ENCODE assay signal across 19 cellular contexts in the genomic region with DNA sequence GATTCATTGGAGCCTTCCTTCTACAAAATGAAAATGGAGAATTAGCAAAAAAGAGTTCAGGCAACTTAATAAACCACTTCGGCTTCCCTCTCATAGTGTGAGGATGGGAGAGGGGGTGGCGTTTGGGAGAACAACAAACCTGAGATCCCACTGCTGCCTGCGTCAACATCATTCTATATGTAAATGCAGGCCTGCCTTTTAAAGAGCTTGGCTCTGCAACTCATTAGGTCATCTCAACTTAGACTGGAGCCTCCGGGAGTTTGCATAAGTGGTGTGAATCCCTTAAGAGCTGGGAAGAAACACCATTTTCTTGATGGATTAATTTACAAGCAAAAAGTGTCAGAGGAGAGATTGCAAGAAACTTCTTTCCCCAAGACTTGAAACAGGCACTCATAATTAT.
DNase-seq lines count a peak whose midpoint lies in the region; ATAC-seq, FAIRE-seq and TF ChIP-seq lines count a peak whose summit lies in the region.
"Had no signal": no experiment of that assay in that cellular context is flagged by ENCODE, and none has a peak within 500 bp of the region (broad histone marks: within the 10 kb centered on the region; RNA-seq: fewer than 3 reads in every experiment).

No MANE protein-coding gene starts in this region.

- H4K91ac ChIP-seq in H1 (replicated peaks; ENCODE audit: insufficient read length, low read length) = no peak overlapping the region
- no peak overlapping the region for H4K91ac ChIP-seq in trophoblast cell (ENCODE audit: low read depth, low read length)

- H2AFZ ChIP-seq in H1 (ENCODE audit: low read length) = no peak overlapping the region
- no peak overlapping the region for H2AFZ ChIP-seq in trophoblast cell (ENCODE audit: insufficient read depth, low read length, poor library complexity)

- H3K4me1 ChIP-seq in HUES48 (ENCODE audit: control insufficient read depth, insufficient read depth, low read length) (peaks cover 18% of the 10 kb centered on the region), H1 (replicated peaks in 1 of 4; ENCODE audit: control insufficient read depth in 3 of 4, insufficient read depth in 4 of 4, low read length in 3 of 4) (peaks cover 5 to 11% (median 7%) of the 10 kb centered on the region in 4 experiments; a peak in 6 of 7 replicates), right lobe of liver (no peaks in the 10 kb centered on the region), trophoblast cell (ENCODE audit: control insufficient read depth in 1 of 2, insufficient read depth in 2 of 2, low read length in 2 of 2) (no peaks in the 10 kb centered on the region)
- H3K4me1 ChIP-seq: A549, BE2C had no signal

- H3K23me2 ChIP-seq in H1 (ENCODE audit: low read depth, low read length) = no peaks in the 10 kb centered on the region

- WGBS in H1 (ENCODE audit: extremely low coverage in 1 of 2, insufficient coverage in 1 of 2, insufficient read length in 1 of 2, insufficient replicate concordance in 2 of 2, low coverage in 1 of 2, low lambda C conversion rate in 2 of 2, missing lambda C conversion rate in 1 of 2), 2 experiments = 57% methylated on average over 4 of the region's 4 CpGs; no CpG with 5 or more reads in 1 of the 2 experiments
- WGBS in right lobe of liver (ENCODE audit: insufficient coverage, low coverage, low lambda C conversion rate, missing lambda C conversion rate) = 61% methylated on average over 4 of the region's 4 CpGs
- no CpG with 5 or more reads among the region's 4 CpGs for WGBS in trophoblast cell (ENCODE audit: extremely low coverage, insufficient coverage, insufficient read length)

- H3K27me3 ChIP-seq in HUES48 (ENCODE audit: control insufficient read depth, insufficient read depth, low read length) (no peaks in the 10 kb centered on the region), H1 (replicated peaks in 1 of 4; ENCODE audit: control insufficient read depth in 3 of 4, extremely low read depth in 1 of 4, insufficient read depth in 3 of 4, low read length in 3 of 4) (no peaks in the 10 kb centered on the region), right lobe of liver (no peaks in the 10 kb centered on the region), trophoblast cell (ENCODE audit: insufficient read depth, low read length) (no peaks in the 10 kb centered on the region)
- H3K27me3 ChIP-seq: BE2C had no signal

- H3K36me3 ChIP-seq in HUES48 (ENCODE audit: control insufficient read depth, insufficient read depth, low read length) (no peaks in the 10 kb centered on the region), H1 (ENCODE audit: control insufficient read depth in 2 of 4, insufficient read depth in 4 of 4, low read length in 3 of 4) (no peaks in the 10 kb centered on the region), right lobe of liver (no peaks in the 10 kb centered on the region), trophoblast cell (ENCODE audit: control insufficient read depth in 1 of 2, insufficient read depth in 2 of 2, low read length in 2 of 2) (no peaks in the 10 kb centered on the region)
- H3K36me3 ChIP-seq: BE2C had no signal

- H2AK5ac ChIP-seq in H1 (ENCODE audit: low read depth, low read length) (no peak overlapping the region), trophoblast cell (ENCODE audit: low read length) (no peak overlapping the region)

- intact Hi-C loops in right lobe of liver (cut with DNase I) = no loop called here

- H3K79me2 ChIP-seq in H1 (ENCODE audit: control insufficient read depth in 1 of 2, insufficient read depth in 2 of 2, low read length in 2 of 2) (no peaks in the 10 kb centered on the region), trophoblast cell (ENCODE audit: control insufficient read depth, insufficient read depth, low read length, poor library complexity) (no peaks in the 10 kb centered on the region)

- H3K23ac ChIP-seq in H1 (ENCODE audit: insufficient read length) (no peak overlapping the region), trophoblast cell (ENCODE audit: low read length) (no peak overlapping the region)

- no peak overlapping the region for H4K12ac ChIP-seq in trophoblast cell (ENCODE audit: low read depth, low read length)

- TF ChIP-seq CTCF in H1 (IDR thresholded peaks at IDR 0.05; ENCODE audit: control extremely low read depth in 1 of 3, insufficient read depth in 1 of 3, low read depth in 1 of 3, low read length in 3 of 3) = no peak
- no peak for TF ChIP-seq CTCF in right lobe of liver (IDR thresholded peaks at IDR 0.05)

- H2BK15ac ChIP-seq in H1 (ENCODE audit: low read length) = no peak overlapping the region

- CTCF ChIA-PET in H1 (lab: Charles Lee; ENCODE audit: partially characterized antibody) = no interaction called here

- H3K18ac ChIP-seq in H1 (ENCODE audit: extremely low read depth, low read length) (no peak overlapping the region), trophoblast cell (ENCODE audit: low read length) (no peak overlapping the region)

- H4K20me1 ChIP-seq in H1 (replicated peaks in 1 of 2; ENCODE audit: control insufficient read depth in 1 of 2, insufficient read depth in 2 of 2, low read length in 2 of 2) = no peaks in the 10 kb centered on the region

- no peak for TF ChIP-seq RAD21 in H1 (IDR thresholded peaks at IDR 0.05 in 1 of 2, conservative IDR thresholded peaks at IDR 0.05 in 1 of 2; ENCODE audit: low read depth in 2 of 2, low read length in 2 of 2)

- no peak overlapping the region for H4K5ac ChIP-seq in H1 (ENCODE audit: insufficient read length, low read depth, low read length)

- H3K27ac ChIP-seq in HUES48 (ENCODE audit: low read depth, low read length) (peak overlapping the region; percentile 2), H1 (ENCODE audit: low read depth, low read length) (no peak overlapping the region), right lobe of liver (no peak overlapping the region), trophoblast cell (ENCODE audit: low read depth, low read length) (no peak overlapping the region)
- H3K27ac ChIP-seq: A549, C4-2B had no signal

- H3K4me2 ChIP-seq in H1 (ENCODE audit: insufficient read depth in 1 of 2, low read depth in 2 of 2, low read length in 2 of 2) = no peak overlapping the region; a peak in 1 of 4 replicates
- no peak overlapping the region for H3K4me2 ChIP-seq in trophoblast cell (ENCODE audit: low read length)
- H3K4me2 ChIP-seq: A549 had no signal

- H3K4ac ChIP-seq in H1 (replicated peaks; ENCODE audit: insufficient read length, low read depth, low read length) (no peak overlapping the region), trophoblast cell (ENCODE audit: low read depth, low read length) (no peak overlapping the region)

- H3K4me3 ChIP-seq in HUES48 (ENCODE audit: low read depth, low read length) = no peak overlapping the region
- H3K4me3 ChIP-seq in H1 (ENCODE audit: extremely low read depth in 1 of 4, insufficient read depth in 2 of 4, low read depth in 3 of 4, low read length in 4 of 4) = no peak overlapping the region
- no peak overlapping the region for H3K4me3 ChIP-seq in right lobe of liver
- no peak overlapping the region for H3K4me3 ChIP-seq in trophoblast cell (ENCODE audit: low read depth, low read length)
- H3K4me3 ChIP-seq: A549 had no signal

- peak; percentile 65 for FAIRE-seq in H1 (lab: Jason Lieb, UNC)
- FAIRE-seq: A549, GM12892 had no signal

- POLR2A ChIA-PET in H1 (lab: Charles Lee; ENCODE audit: partially characterized antibody) = no interaction called here

- H3K9me3 ChIP-seq in HUES48 (ENCODE audit: control insufficient read depth, insufficient read depth, low read length) (no peaks in the 10 kb centered on the region), H1 (ENCODE audit: insufficient read depth in 2 of 2, low read depth in 1 of 2, low read length in 1 of 2) (no peaks in the 10 kb centered on the region), right lobe of liver (no peaks in the 10 kb centered on the region), trophoblast cell (ENCODE audit: insufficient read depth, low read depth, low read length) (no peaks in the 10 kb centered on the region)
- H3K9me3 ChIP-seq: A549, BE2C had no signal

- H3K56ac ChIP-seq in H1 (replicated peaks; ENCODE audit: insufficient read length, low read depth, low read length) = no peak overlapping the region

- H4K8ac ChIP-seq in H1 (ENCODE audit: extremely low read depth, insufficient read depth, low read length) (no peak overlapping the region), trophoblast cell (ENCODE audit: low read depth, low read length) (no peak overlapping the region)

- no peak overlapping the region for H2BK20ac ChIP-seq in H1 (ENCODE audit: low read length)

- H2BK120ac ChIP-seq in H1 (replicated peaks; ENCODE audit: low read depth, low read length) = no peak overlapping the region
- no peak overlapping the region for H2BK120ac ChIP-seq in trophoblast cell (ENCODE audit: insufficient read depth, low read length, poor library complexity)

- no peak overlapping the region for H2BK5ac ChIP-seq in H1 (ENCODE audit: low read depth, low read length)
- no peak overlapping the region for H2BK5ac ChIP-seq in trophoblast cell (ENCODE audit: low read depth, low read length, poor library complexity)

- no peak overlapping the region for H3K14ac ChIP-seq in H1 (ENCODE audit: insufficient read length)
- no peak overlapping the region for H3K14ac ChIP-seq in trophoblast cell (ENCODE audit: low read length)

- no peak for DNase-seq in H1 (ENCODE audit: low read depth in 1 of 2, low spot score in 2 of 2)
- peak; percentile 17 for DNase-seq in iPS-NIHi11 (ENCODE audit: low spot score)
- no peak for DNase-seq in right lobe of liver
- no peak for DNase-seq in NCI-H2029 (lab: John Stamatoyannopoulos, UW)
- DNase-seq in trophoblast cell = no peak
- DNase-seq: BE2C; CD4-positive, alpha-beta memory T cell; DMS79 treated with DMSO at 0.1 percent for 48 hours; EL; GDM1; HCEC 1CT; HFFc6; IMR-90; KG1 had no signal

- no peak for TF ChIP-seq EP300 in H1 (IDR thresholded peaks at IDR 0.05; ENCODE audit: borderline replicate concordance in 1 of 2, low read depth in 2 of 2, low read length in 2 of 2)

- H3K9ac ChIP-seq in HUES48 (ENCODE audit: low read depth, low read length) (no peak overlapping the region), H1 (replicated peaks in 1 of 4; ENCODE audit: extremely low read depth in 1 of 4, low read depth in 3 of 4, low read length in 3 of 4) (no peak overlapping the region), trophoblast cell (ENCODE audit: low read length) (no peak overlapping the region)

- no peaks in the 10 kb centered on the region for H3K79me1 ChIP-seq in H1 (ENCODE audit: low read depth, low read length)
- H3K79me1 ChIP-seq in trophoblast cell (ENCODE audit: low read length) = no peaks in the 10 kb centered on the region

- no peak for ATAC-seq in HG03175 (IDR thresholded peaks at IDR 0.05; ENCODE audit: unreplicated experiment)
- ATAC-seq in right lobe of liver = no peak
- ATAC-seq: A549 had no signal

- TF ChIP-seq POLR2A in H1 (IDR thresholded peaks at IDR 0.05; ENCODE audit: control extremely low read depth in 1 of 2, low read depth in 2 of 2, low read length in 2 of 2) (no peak), right lobe of liver (IDR thresholded peaks at IDR 0.05) (no peak)

- no peak overlapping the region for H2BK12ac ChIP-seq in H1 (ENCODE audit: low read depth, low read length)
- no peak overlapping the region for H2BK12ac ChIP-seq in trophoblast cell (ENCODE audit: low read length)

TF ChIP-seq in H1, 55 proteins besides CTCF, POLR2A, EP300 and RAD21 (continues in another document):
- TF ChIP-seq KDM1A (IDR thresholded peaks at IDR 0.05; ENCODE audit: borderline replicate concordance, low read length) (no peak), SP1 (IDR thresholded peaks at IDR 0.05; ENCODE audit: low read depth, low read length) (no peak), BCL11A (IDR thresholded peaks at IDR 0.05; ENCODE audit: low read depth in 2 of 2, low read length in 2 of 2) (no peak)
